ENCODE assay signal across 19 cellular contexts in genomic region chr9:15670246-15670645, GRCh38.
DNase-seq lines count a peak whose midpoint lies in the region; ATAC-seq and TF ChIP-seq lines count a peak whose summit lies in the region.
"Had no signal": no experiment of that assay in that cellular context is flagged by ENCODE, and none has a peak within 500 bp of the region (broad histone marks: within the 10 kb centered on the region; RNA-seq: fewer than 3 reads in every experiment).

No MANE protein-coding gene starts in this region.

- no peaks in the 10 kb centered on the region for H3K9me3 ChIP-seq in CD4-positive, alpha-beta T cell (ENCODE audit: control insufficient read depth, low read length)
- H3K9me3 ChIP-seq: psoas muscle, vagina had no signal

- H3K27me3 Mint-ChIP-seq in CD4-positive, alpha-beta T cell, result no peaks in the 10 kb centered on the region
- no peaks in the 10 kb centered on the region for H3K27me3 Mint-ChIP-seq in activated naive CD8-positive, alpha-beta T cell treated with anti-CD3 and anti-CD28 coated beads for 36 hours
- H3K27me3 Mint-ChIP-seq: activated naive CD8-positive, alpha-beta T cell treated with anti-CD3 and anti-CD28 coated beads, Interleukin-2, amount 10 ng/mL, durations not matched to agents 7 days and 5 days; memory B cell had no signal

- POLR2A ChIA-PET in CD4-positive, alpha-beta T cell (lab: Charles Lee), result no interaction called here

- H3K9me3 Mint-ChIP-seq in CD4-positive, alpha-beta T cell, result peaks cover 4% of the 10 kb centered on the region
- peaks cover 18% of the 10 kb centered on the region for H3K9me3 Mint-ChIP-seq in activated naive CD8-positive, alpha-beta T cell treated with anti-CD3 and anti-CD28 coated beads for 36 hours

- peak; percentile 66 for ATAC-seq in GM18868 (IDR thresholded peaks at IDR 0.05; ENCODE audit: unreplicated experiment)
- peak; percentile 79 for ATAC-seq in GM21390 (IDR thresholded peaks at IDR 0.05; ENCODE audit: unreplicated experiment)
- ATAC-seq in HG02885 (IDR thresholded peaks at IDR 0.05; ENCODE audit: poor library complexity, unreplicated experiment), result peak; percentile 62
- peak; percentile 68 for ATAC-seq in HG03520 (IDR thresholded peaks at IDR 0.05; ENCODE audit: unreplicated experiment)
- no peak for ATAC-seq in CD4-positive, alpha-beta T cell (ENCODE audit: poor library complexity)
- no peak for ATAC-seq in sciatic nerve
- ATAC-seq: psoas muscle had no signal

- H3K27me3 ChIP-seq in CD4-positive, alpha-beta T cell (ENCODE audit: control insufficient read depth, insufficient read depth, low read length), result no peaks in the 10 kb centered on the region
- H3K27me3 ChIP-seq: vagina had no signal

- intact Hi-C loops in CD4-positive, alpha-beta T cell (cut with DNase I, micrococcal nuclease), result no loop called here
- intact Hi-C loops in sciatic nerve (cut with DNase I), result no loop called here

- H3K27ac Mint-ChIP-seq in CD4-positive, alpha-beta T cell, result no peak overlapping the region
- H3K27ac Mint-ChIP-seq in activated naive CD8-positive, alpha-beta T cell treated with anti-CD3 and anti-CD28 coated beads for 36 hours, result no peak overlapping the region
- H3K27ac Mint-ChIP-seq: activated naive CD8-positive, alpha-beta T cell treated with anti-CD3 and anti-CD28 coated beads, Interleukin-2, amount 10 ng/mL, durations not matched to agents 7 days and 5 days; memory B cell had no signal

- H3K36me3 Mint-ChIP-seq in CD4-positive, alpha-beta T cell (ENCODE audit: low read depth), result no peaks in the 10 kb centered on the region
- peaks cover 20% of the 10 kb centered on the region for H3K36me3 Mint-ChIP-seq in activated naive CD8-positive, alpha-beta T cell treated with anti-CD3 and anti-CD28 coated beads for 36 hours
- H3K36me3 Mint-ChIP-seq: activated naive CD8-positive, alpha-beta T cell treated with anti-CD3 and anti-CD28 coated beads, Interleukin-2, amount 10 ng/mL, durations not matched to agents 7 days and 5 days had no signal

- H3K4me3 Mint-ChIP-seq in CD4-positive, alpha-beta T cell, result no peak overlapping the region
- no peak overlapping the region for H3K4me3 Mint-ChIP-seq in activated naive CD8-positive, alpha-beta T cell treated with anti-CD3 and anti-CD28 coated beads for 36 hours
- H3K4me3 Mint-ChIP-seq: activated naive CD8-positive, alpha-beta T cell treated with anti-CD3 and anti-CD28 coated beads, Interleukin-2, amount 10 ng/mL, durations not matched to agents 7 days and 5 days; memory B cell; nephron progenitor cell had no signal

- TF ChIP-seq CTCF in CD4-positive, alpha-beta T cell (IDR thresholded peaks at IDR 0.05), result no peak

- CTCF ChIA-PET in CD4-positive, alpha-beta T cell (lab: Charles Lee), result no interaction called here

- H3K4me1 Mint-ChIP-seq in CD4-positive, alpha-beta T cell (ENCODE audit: low read depth), result no peaks in the 10 kb centered on the region
- no peaks in the 10 kb centered on the region for H3K4me1 Mint-ChIP-seq in activated naive CD8-positive, alpha-beta T cell treated with anti-CD3 and anti-CD28 coated beads for 36 hours
- H3K4me1 Mint-ChIP-seq: activated naive CD8-positive, alpha-beta T cell treated with anti-CD3 and anti-CD28 coated beads, Interleukin-2, amount 10 ng/mL, durations not matched to agents 7 days and 5 days; memory B cell; nephron progenitor cell had no signal

- H3K27ac ChIP-seq in CD4-positive, alpha-beta T cell (ENCODE audit: low read depth, low read length), result no peak overlapping the region
- H3K27ac ChIP-seq: PC-9, psoas muscle, vagina had no signal

- DNase-seq in CD4-positive, alpha-beta T cell, result no peak
- DNase-seq in sciatic nerve (ENCODE audit: low spot score) (no peak), SW480 (ENCODE audit: low spot score) (no peak)
- DNase-seq in activated naive CD8-positive, alpha-beta T cell treated with anti-CD3 and anti-CD28 coated beads for 36 hours, result no peak
- DNase-seq: activated CD4-positive, alpha-beta T cell treated with anti-CD3 and anti-CD28 coated beads, Interleukin-2, amount 50 U/mL, for 4 hours; activated naive CD8-positive, alpha-beta T cell treated with anti-CD3 and anti-CD28 coated beads, Interleukin-2, amount 10 ng/mL, durations not matched to agents 7 days and 5 days; activated T-cell treated with anti-CD3 and anti-CD28 coated beads, Interleukin-2, amount 50 U/mL, for 48 hours; erythroblast; NCI-H1694; NCI-H446 treated with DMSO at 0.1 percent for 48 hours; nephron progenitor cell; PC-9; psoas muscle had no signal

Comparison
In these comparisons a context has a peak if more than half of its experiments do, and no peak if none do; other contexts are left out.
1. ATAC-seq: peak in GM18868 (single experiment), GM21390 (single experiment), HG02885 (single experiment) and HG03520 (single experiment); none in CD4-positive, alpha-beta T cell (single experiment) and sciatic nerve (single experiment).